Comparison of ENCODE assay signal across 11 cellular contexts in the genomic region with DNA sequence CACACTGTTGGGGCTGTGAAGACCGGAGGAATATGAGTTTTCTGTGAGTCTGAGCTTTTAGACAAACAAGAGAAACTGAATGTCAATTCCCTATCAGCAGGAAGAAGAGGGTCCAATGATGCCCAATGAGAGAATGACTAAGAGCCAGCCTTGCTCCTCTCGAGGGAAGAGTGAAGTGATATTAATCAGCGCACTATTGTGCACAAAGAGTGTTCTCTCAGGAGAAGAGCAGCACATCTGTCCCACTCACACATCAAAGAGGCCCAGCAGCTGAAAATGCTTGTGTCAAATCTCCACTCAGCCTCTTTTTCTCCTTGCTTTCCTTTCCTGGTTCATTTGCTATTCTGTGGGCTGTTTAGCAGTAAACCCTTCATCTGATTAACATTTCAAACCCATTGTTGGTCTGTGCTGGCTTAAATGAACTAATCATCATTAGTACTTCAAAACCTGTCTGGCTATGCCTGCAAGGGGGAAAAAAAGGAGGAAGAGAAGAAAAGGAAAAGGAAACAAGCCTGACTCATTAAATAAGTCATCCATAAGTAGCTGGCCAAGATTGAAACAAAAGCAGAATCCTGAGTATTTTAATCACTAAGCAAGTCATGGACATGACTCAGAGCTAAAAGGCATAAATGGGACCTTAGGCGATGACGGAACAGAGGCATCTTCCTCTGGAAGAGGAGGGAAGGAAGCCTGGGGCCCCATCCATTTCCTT.
DNase-seq lines count a peak whose midpoint lies in the region; ATAC-seq and TF ChIP-seq lines count a peak whose summit lies in the region.
"Had no signal": no experiment of that assay in that cellular context is flagged by ENCODE, and none has a peak within 500 bp of the region (broad histone marks: within the 10 kb centered on the region; RNA-seq: fewer than 3 reads in every experiment).

No MANE protein-coding gene starts in this region.

- H3K27ac ChIP-seq in ACC112 (ENCODE audit: low read depth, low read length), result peak overlapping the region; percentile 84
- H3K27ac ChIP-seq in GM23248, result peak overlapping the region; percentile 65

- H3K4me3 Mint-ChIP-seq in glutamatergic neuron (ENCODE audit: unreplicated experiment), result peak overlapping the region; percentile 17
- no peak overlapping the region for H3K4me3 Mint-ChIP-seq in activated CD8-positive, alpha-beta memory T cell treated with anti-CD3 and anti-CD28 coated beads, Interleukin-2, amount 10 ng/mL, durations not matched to agents 7 days and 5 days
- H3K4me3 Mint-ChIP-seq: CD8-positive, alpha-beta T cell; stimulated activated naive CD8-positive, alpha-beta T cell treated with anti-CD3 and anti-CD28 coated beads, Interleukin-15, amount 100 ng/mL, for 72 hours; T-helper 2 cell treated with Interferon-gamma antibody and Interleukin-4, amounts not matched to agents 5 μg/mL and 100 μg/mL, for 36 hours had no signal

- 0 out of 2 replicates have a peak overlapping the region, but pooled peaks have one; percentile 0 for H3K4me3 ChIP-seq in ACC112 (ENCODE audit: low read depth, low read length)
- H3K4me3 ChIP-seq in GM23248, result no peak overlapping the region

- peaks cover 3% of the 10 kb centered on the region for H3K9me3 Mint-ChIP-seq in glutamatergic neuron (ENCODE audit: unreplicated experiment)
- peaks cover 5% of the 10 kb centered on the region for H3K9me3 Mint-ChIP-seq in activated CD8-positive, alpha-beta memory T cell treated with anti-CD3 and anti-CD28 coated beads, Interleukin-2, amount 10 ng/mL, durations not matched to agents 7 days and 5 days (ENCODE audit: low read depth)
- H3K9me3 Mint-ChIP-seq: T-helper 2 cell treated with Interferon-gamma antibody and Interleukin-4, amounts not matched to agents 5 μg/mL and 100 μg/mL, for 36 hours had no signal

- peaks cover 16% of the 10 kb centered on the region for H3K4me1 Mint-ChIP-seq in glutamatergic neuron (ENCODE audit: low read depth, unreplicated experiment)
- no peaks in the 10 kb centered on the region for H3K4me1 Mint-ChIP-seq in activated CD8-positive, alpha-beta memory T cell treated with anti-CD3 and anti-CD28 coated beads, Interleukin-2, amount 10 ng/mL, durations not matched to agents 7 days and 5 days
- H3K4me1 Mint-ChIP-seq: stimulated activated naive CD8-positive, alpha-beta T cell treated with anti-CD3 and anti-CD28 coated beads, Interleukin-15, amount 100 ng/mL, for 72 hours had no signal

- no peak for TF ChIP-seq CTCF in glutamatergic neuron (IDR thresholded peaks at IDR 0.05; ENCODE audit: partially characterized antibody, unreplicated experiment)

- in situ Hi-C loops in GM23248 (cut with MboI), result no loop called here

- no peaks in the 10 kb centered on the region for H3K36me3 ChIP-seq in ACC112 (ENCODE audit: insufficient read depth, low read length)
- no peaks in the 10 kb centered on the region for H3K36me3 ChIP-seq in GM23248 (ENCODE audit: low read depth)

- H3K4me2 ChIP-seq in GM23248 (ENCODE audit: unreplicated experiment), result peak overlapping the region; percentile 18

- 17 to 19% methylated on average over 5 of the region's 5 CpGs for WGBS in GM23248 (ENCODE audit: low coverage in 1 of 2, low lambda C conversion rate in 2 of 2, missing lambda C conversion rate in 2 of 2), 2 experiments

- H3K27ac Mint-ChIP-seq in glutamatergic neuron (ENCODE audit: unreplicated experiment), result peak overlapping the region; percentile 92
- no peak overlapping the region for H3K27ac Mint-ChIP-seq in activated CD8-positive, alpha-beta memory T cell treated with anti-CD3 and anti-CD28 coated beads, Interleukin-2, amount 10 ng/mL, durations not matched to agents 7 days and 5 days
- H3K27ac Mint-ChIP-seq: CD8-positive, alpha-beta T cell; stimulated activated naive CD8-positive, alpha-beta T cell treated with anti-CD3 and anti-CD28 coated beads, Interleukin-15, amount 100 ng/mL, for 72 hours; T-helper 2 cell treated with Interferon-gamma antibody and Interleukin-4, amounts not matched to agents 5 μg/mL and 100 μg/mL, for 36 hours had no signal

- no peaks in the 10 kb centered on the region for H3K79me2 ChIP-seq in ACC112 (ENCODE audit: control insufficient read depth, insufficient read depth, low read length, unreplicated experiment)
- H3K79me2 ChIP-seq in GM23248 (ENCODE audit: insufficient read depth), result no peaks in the 10 kb centered on the region

- H2AFZ ChIP-seq in ACC112 (ENCODE audit: low read length, unreplicated experiment), result peak overlapping the region; percentile 43
- H2AFZ ChIP-seq in GM23248, result no peak overlapping the region; the same call in 1 of the 2 replicates

- peaks cover 14% of the 10 kb centered on the region for H3K4me1 ChIP-seq in ACC112 (ENCODE audit: control insufficient read depth, insufficient read depth, low read length, unreplicated experiment)
- peaks cover 18% of the 10 kb centered on the region for H3K4me1 ChIP-seq in GM23248 (ENCODE audit: insufficient read depth)

- H3K27me3 Mint-ChIP-seq in glutamatergic neuron (ENCODE audit: unreplicated experiment), result peaks cover 1% of the 10 kb centered on the region
- H3K27me3 Mint-ChIP-seq in activated CD8-positive, alpha-beta memory T cell treated with anti-CD3 and anti-CD28 coated beads, Interleukin-2, amount 10 ng/mL, durations not matched to agents 7 days and 5 days, result no peaks in the 10 kb centered on the region
- H3K27me3 Mint-ChIP-seq: stimulated activated naive CD8-positive, alpha-beta T cell treated with anti-CD3 and anti-CD28 coated beads, Interleukin-15, amount 100 ng/mL, for 72 hours had no signal

- H3K9me2 ChIP-seq in GM23248 (ENCODE audit: insufficient read depth), result no peaks in the 10 kb centered on the region

- no peak for ATAC-seq in HG03135 (IDR thresholded peaks at IDR 0.05; ENCODE audit: unreplicated experiment)
- ATAC-seq in activated CD8-positive, alpha-beta memory T cell treated with anti-CD3 and anti-CD28 coated beads, Interleukin-2, amount 10 ng/mL, durations not matched to agents 7 days and 5 days, result no peak
- ATAC-seq in GM19463 (IDR thresholded peaks at IDR 0.05; ENCODE audit: unreplicated experiment), result no peak
- ATAC-seq: CD8-positive, alpha-beta T cell; stimulated activated naive CD8-positive, alpha-beta T cell treated with anti-CD3 and anti-CD28 coated beads, Interleukin-15, amount 100 ng/mL, for 72 hours had no signal

- no peaks in the 10 kb centered on the region for H3K36me3 Mint-ChIP-seq in glutamatergic neuron (ENCODE audit: unreplicated experiment)
- H3K36me3 Mint-ChIP-seq in activated CD8-positive, alpha-beta memory T cell treated with anti-CD3 and anti-CD28 coated beads, Interleukin-2, amount 10 ng/mL, durations not matched to agents 7 days and 5 days, result no peaks in the 10 kb centered on the region
- H3K36me3 Mint-ChIP-seq: CD8-positive, alpha-beta T cell had no signal

- H3F3A ChIP-seq in GM23248 (ENCODE audit: insufficient read depth), result peaks cover 16% of the 10 kb centered on the region

- H3K27me3 ChIP-seq in ACC112 (ENCODE audit: insufficient read depth, low read length) (no peaks in the 10 kb centered on the region), GM23248 (replicated peaks; ENCODE audit: insufficient read depth) (no peaks in the 10 kb centered on the region)

- DNase-seq in GM23248 (peak; percentile 95), amniotic epithelial cell (ENCODE audit: low read depth) (peak; percentile 11), glutamatergic neuron (no peak), NCI-H2227 (lab: John Stamatoyannopoulos, UW; ENCODE audit: unreplicated experiment) (no peak)
- no peak for DNase-seq in activated CD8-positive, alpha-beta memory T cell treated with anti-CD3 and anti-CD28 coated beads, Interleukin-2, amount 10 ng/mL, durations not matched to agents 7 days and 5 days
- DNase-seq: CD8-positive, alpha-beta T cell; stimulated activated naive CD8-positive, alpha-beta T cell treated with anti-CD3 and anti-CD28 coated beads, Interleukin-15, amount 100 ng/mL, for 72 hours had no signal

- no peak overlapping the region for H3K9ac ChIP-seq in GM23248

- no peaks in the 10 kb centered on the region for H4K20me1 ChIP-seq in GM23248 (ENCODE audit: insufficient read depth)

- CTCF ChIA-PET in activated CD8-positive, alpha-beta memory T cell treated with anti-CD3 and anti-CD28 coated beads, Interleukin-2, amount 10 ng/mL, durations not matched to agents 7 days and 5 days (lab: Charles Lee), result no interaction called here

- no peaks in the 10 kb centered on the region for H3K9me3 ChIP-seq in GM23248 (ENCODE audit: low read depth)

Comparison
In these comparisons a context has a peak if more than half of its experiments do, and no peak if none do; other contexts are left out.
1. DNase-seq: peak in GM23248 (single experiment) and amniotic epithelial cell (single experiment); none in glutamatergic neuron (single experiment), NCI-H2227 (single experiment) and activated CD8-positive, alpha-beta memory T cell treated with anti-CD3 and anti-CD28 coated beads, Interleukin-2, amount 10 ng/mL, durations not matched to agents 7 days and 5 days (single experiment).